In genomic region chr4:158722291-158722916, GRCh38 we compare ENCODE assay signal across 8 cellular contexts. TPM values are rescaled to one million over a fixed set of nuclear protein-coding genes. Genes with fewer than 3 reads are reported as not detected.
DNase-seq lines count a peak whose midpoint lies in the region; ATAC-seq and TF ChIP-seq lines count a peak whose summit lies in the region.

No MANE protein-coding gene starts in this region.

- no peak for TF ChIP-seq EP300 in suprapubic skin (IDR thresholded peaks at IDR 0.05)

- intact Hi-C loops in dorsolateral prefrontal cortex (cut with DNase I), result loop anchor here (2.0 to 10.0 kb wide), 4 partner anchors 50 to 482 kb away; partner anchors contain the start of genes ETFDH (in 2 of the 2) and C4orf46 (in 1 of the 2)
- intact Hi-C loops in lower lobe of right lung (cut with DNase I), result no loop called here

- TF ChIP-seq POLR2A in suprapubic skin (IDR thresholded peaks at IDR 0.05), result no peak

- 17% methylated on average over 16 of the region's 16 CpGs for WGBS in suprapubic skin

- H3K27ac ChIP-seq in dorsolateral prefrontal cortex (peak overlapping the region; percentile 75 to 99 (median 96)), lower lobe of right lung (peak overlapping the region; percentile 91), suprapubic skin (peak overlapping the region; percentile 90)

- H3K9me3 ChIP-seq in lower lobe of right lung, result no peaks in the 10 kb centered on the region
- H3K9me3 ChIP-seq in suprapubic skin, result no peaks in the 10 kb centered on the region

- H3K27me3 ChIP-seq in dorsolateral prefrontal cortex, result no peaks in the 10 kb centered on the region
- H3K27me3 ChIP-seq in lower lobe of right lung (ENCODE audit: low read depth), result no peaks in the 10 kb centered on the region
- H3K27me3 ChIP-seq in suprapubic skin, result no peaks in the 10 kb centered on the region

- H3K4me3 ChIP-seq in dorsolateral prefrontal cortex (peak overlapping the region; percentile 66 to 100 (median 92)), lower lobe of right lung (peak overlapping the region; percentile 82), suprapubic skin (peak overlapping the region; percentile 76)

- TF ChIP-seq CTCF in dorsolateral prefrontal cortex (IDR thresholded peaks at IDR 0.05 in 54 of 56, conservative IDR thresholded peaks at IDR 0.05 in 2 of 56; ENCODE audit: low read depth in 1 of 56, partially characterized antibody in 56 of 56) (no peak), lower lobe of right lung (IDR thresholded peaks at IDR 0.05) (no peak), suprapubic skin (IDR thresholded peaks at IDR 0.05) (no peak)

- H3K36me3 ChIP-seq in lower lobe of right lung, result peaks cover 37% of the 10 kb centered on the region
- peaks cover 24% of the 10 kb centered on the region for H3K36me3 ChIP-seq in suprapubic skin

- DNase-seq in stimulated activated CD4-positive, alpha-beta T cell treated with anti-CD3 and anti-CD28 coated beads, Interleukin-12 subunit alpha, Interleukin-12 subunit beta, amount 100 ng/mL, for 4 hours, result peak; percentile 3
- no peak for DNase-seq in stimulated activated CD4-positive, alpha-beta T cell treated with anti-CD3 and anti-CD28 coated beads, Interleukin-1b, Interleukin-23, amount 100 ng/mL, for 48 hours
- DNase-seq in SK-N-DZ (ENCODE audit: low spot score), result peak; percentile 43
- peak in 2 of 10 donors; percentile 5 to 17 for DNase-seq in dorsolateral prefrontal cortex
- no peak for DNase-seq in lower lobe of right lung
- no peak for DNase-seq in suprapubic skin (ENCODE audit: low spot score in 2 of 2)
- no peak for DNase-seq in GF-D8 (lab: John Stamatoyannopoulos, UW)

- H3K4me1 ChIP-seq in lower lobe of right lung, result peaks cover 13% of the 10 kb centered on the region
- peaks cover 9% of the 10 kb centered on the region for H3K4me1 ChIP-seq in suprapubic skin

- peak; percentile 5 for ATAC-seq in HG03280 (IDR thresholded peaks at IDR 0.05; ENCODE audit: unreplicated experiment)
- peak; percentile 53 to 59 for ATAC-seq in lower lobe of right lung

RNA-seq across cellular contexts. Expression of gene PPID, which starts 0.8 kb away (rescaled TPM):
- 54.2 and 85.1 TPM in 2 replicates for polyA plus RNA-seq in SK-N-DZ (2014; cell fraction: cytosol; rRNA removed)
- polyA plus RNA-seq in SK-N-DZ (2014; cell fraction: nucleus; rRNA removed), result 22.1 and 23.6 TPM in 2 replicates
- total RNA-seq in dorsolateral prefrontal cortex (10 to 100 TPM; 18.4 to 71.3 (median 35.6) TPM), lower lobe of right lung (23.2 TPM), suprapubic skin (10 to 100 TPM in 3 of 4 donors, 1 to 10 TPM in 1; 8.1 to 18.9 (median 12.6) TPM)

RNA-seq across cellular contexts. Expression of gene FNIP2, which starts 46.4 kb away (rescaled TPM):
- 10.5 and 12.3 TPM in 2 replicates for polyA plus RNA-seq in SK-N-DZ (2014; cell fraction: cytosol; rRNA removed)
- polyA plus RNA-seq in SK-N-DZ (2014; cell fraction: nucleus; rRNA removed), result 7.9 and 8.6 TPM in 2 replicates
- total RNA-seq in dorsolateral prefrontal cortex, result 10 to 100 TPM; 38.5 to 72.7 (median 57.8) TPM
- 90.7 TPM for total RNA-seq in lower lobe of right lung
- 10 to 100 TPM; 21.4 to 31.7 (median 28.1) TPM for total RNA-seq in suprapubic skin

RNA-seq across cellular contexts. Expression of gene ETFDH, which starts 50.3 kb away (rescaled TPM):
- 18.6 and 21.3 TPM in 2 replicates for polyA plus RNA-seq in SK-N-DZ (2014; cell fraction: cytosol; rRNA removed)
- 18.4 and 35.6 TPM in 2 replicates for polyA plus RNA-seq in SK-N-DZ (2014; cell fraction: nucleus; rRNA removed)
- total RNA-seq in dorsolateral prefrontal cortex, result 10 to 100 TPM; 22.9 to 50.5 (median 35.3) TPM
- 27.7 TPM for total RNA-seq in lower lobe of right lung
- total RNA-seq in suprapubic skin, result 100 to 1,000 TPM in 1 of 4 donors, 10 to 100 TPM in 3; 44.9 to 204 (median 50.3) TPM

RNA-seq across cellular contexts. Expression of gene C4orf46, which starts 50.7 kb away (rescaled TPM):
- 70.5 and 74.1 TPM in 2 replicates for polyA plus RNA-seq in SK-N-DZ (2014; cell fraction: cytosol; rRNA removed)
- polyA plus RNA-seq in SK-N-DZ (2014; cell fraction: nucleus; rRNA removed), result 30.1 and 31.3 TPM in 2 replicates
- 1 to 10 TPM; 1.2 to 6.3 (median 3.3) TPM for total RNA-seq in dorsolateral prefrontal cortex
- 4.0 TPM for total RNA-seq in lower lobe of right lung
- total RNA-seq in suprapubic skin, result 1 to 10 TPM; 2.8 to 3.7 (median 3.2) TPM

Comparison
In these comparisons a context has a peak if more than half of its experiments do, and no peak if none do; other contexts are left out.
1. DNase-seq: peak in stimulated activated CD4-positive, alpha-beta T cell treated with anti-CD3 and anti-CD28 coated beads, Interleukin-12 subunit alpha, Interleukin-12 subunit beta, amount 100 ng/mL, for 4 hours (single experiment) and SK-N-DZ (single experiment); none in stimulated activated CD4-positive, alpha-beta T cell treated with anti-CD3 and anti-CD28 coated beads, Interleukin-1b, Interleukin-23, amount 100 ng/mL, for 48 hours (single experiment), lower lobe of right lung (single experiment), suprapubic skin (0 of 2) and GF-D8 (single experiment).
2. Peak in every context shown above with its lines, with median percentiles within 50 percentile points of each other: H3K27ac ChIP-seq and H3K4me3 ChIP-seq.